ENCODE assay signal across 8 cellular contexts in the genomic region with DNA sequence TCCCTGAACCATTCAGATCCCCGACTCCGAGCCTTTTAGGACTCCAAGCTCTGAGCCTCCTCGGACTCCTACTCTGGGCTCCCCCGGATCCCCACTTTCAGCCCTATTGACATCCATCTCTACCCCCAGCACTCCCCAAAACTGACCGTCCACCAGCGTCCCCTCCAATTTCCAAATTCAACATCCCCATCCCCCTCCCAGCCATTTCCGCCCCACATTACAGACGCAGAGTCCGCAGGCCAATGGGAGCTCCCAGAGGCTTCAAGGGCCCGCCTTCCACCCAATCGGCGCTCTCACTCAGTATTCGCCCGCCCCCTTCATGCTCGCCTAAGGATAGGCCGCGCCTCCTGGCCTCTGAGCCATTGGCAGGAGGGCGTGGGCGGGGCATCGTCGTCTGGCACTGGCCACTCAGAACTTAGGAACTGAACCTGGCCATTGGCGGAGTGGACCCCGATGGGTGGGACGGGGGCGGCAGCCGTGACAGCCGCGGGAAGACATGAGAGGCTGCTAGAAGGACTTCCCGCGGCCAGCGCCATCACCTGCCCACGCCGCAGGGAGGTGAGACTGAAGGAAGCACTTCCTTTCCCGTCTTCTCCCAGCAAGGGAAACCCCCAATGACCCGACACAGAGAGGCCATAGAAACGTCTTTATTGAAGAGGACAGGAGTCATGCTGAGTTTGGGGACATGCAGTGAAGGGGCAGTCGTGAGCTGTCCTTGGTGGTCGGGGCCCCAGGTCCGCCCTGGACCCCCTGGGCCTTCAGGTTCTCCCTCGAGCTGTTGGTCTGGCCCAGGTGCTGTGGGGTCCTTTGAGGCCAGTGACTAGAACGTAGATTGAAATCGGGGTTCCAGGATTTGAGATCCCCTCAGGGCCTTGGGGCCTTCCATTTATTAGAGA. TPM values are rescaled to one million over a fixed set of nuclear protein-coding genes. Genes with fewer than 3 reads are reported as not detected.
A peak's percentile ranks its signal among the peaks of the same experiment; 100 is the strongest.
DNase-seq lines count a peak whose midpoint lies in the region; ATAC-seq and TF ChIP-seq lines count a peak whose summit lies in the region.

Gene ALKBH6, minus strand, starts transcription at position 185 of the 896 bp plus-strand sequence. CDS start 816 bp downstream, outside the sequence.

- H3F3A ChIP-seq in OCI-LY1 (ENCODE audit: insufficient read depth, low read length): no peaks in the 10 kb centered on the region

- no peaks in the 10 kb centered on the region for H3K27me3 ChIP-seq in HUES64 (ENCODE audit: insufficient read depth, low read length)
- H3K27me3 ChIP-seq in OCI-LY1 (ENCODE audit: insufficient read depth, low read length): no peaks in the 10 kb centered on the region; the same call in 1 of the 2 replicates

- BruUV-seq in Calu3 (replicated peaks; lab: Mats Ljungman, UMichigan): TSS peak; percentile 74

- H3K36me3 ChIP-seq in HUES64 (ENCODE audit: insufficient read depth, low read length) (peaks cover 11% of the 10 kb centered on the region; the same call in 1 of the 2 replicates), OCI-LY1 (ENCODE audit: insufficient read depth, low read length) (no peaks in the 10 kb centered on the region; the same call in 1 of the 2 replicates)

- TF ChIP-seq CTCF in Calu3 (IDR thresholded peaks at IDR 0.05; ENCODE audit: unreplicated experiment): no peak
- no peak for TF ChIP-seq CTCF in OCI-LY1 (IDR thresholded peaks at IDR 0.05; ENCODE audit: low read length)
- no peak for TF ChIP-seq CTCF in endothelial cell (IDR thresholded peaks at IDR 0.05; ENCODE audit: unreplicated experiment)
- TF ChIP-seq CTCF in mesothelial cell of epicardium (IDR thresholded peaks at IDR 0.05; ENCODE audit: unreplicated experiment): no peak

- no peaks in the 10 kb centered on the region for H3K9me2 ChIP-seq in OCI-LY1 (ENCODE audit: low read depth, low read length)

- H3K4me3 Mint-ChIP-seq in Calu3 (ENCODE audit: low read depth, unreplicated experiment) (peak within 1 kb of the TSS; percentile 89), endothelial cell (ENCODE audit: unreplicated experiment) (peak within 1 kb of the TSS; percentile 100), mesothelial cell of epicardium (peak within 1 kb of the TSS; percentile 99)

- H3K4me1 ChIP-seq in HUES64 (ENCODE audit: insufficient read depth, low read length) (peaks cover 4% of the 10 kb centered on the region; the same call in 1 of the 2 replicates), OCI-LY1 (ENCODE audit: insufficient read depth, low read length, severe bottlenecking) (peaks cover 24% of the 10 kb centered on the region)

- H3K36me3 Mint-ChIP-seq in Calu3 (ENCODE audit: insufficient read depth, unreplicated experiment): peaks cover 30% of the 10 kb centered on the region
- H3K36me3 Mint-ChIP-seq in endothelial cell (ENCODE audit: low read depth, unreplicated experiment): peaks cover 30% of the 10 kb centered on the region
- H3K36me3 Mint-ChIP-seq in mesothelial cell of epicardium: peaks cover 17% of the 10 kb centered on the region

- H3K27me3 Mint-ChIP-seq in Calu3 (ENCODE audit: unreplicated experiment) (no peaks in the 10 kb centered on the region), endothelial cell (ENCODE audit: unreplicated experiment) (peaks cover 19% of the 10 kb centered on the region), mesothelial cell of epicardium (ENCODE audit: low read depth) (no peaks in the 10 kb centered on the region)

- H4K20me1 ChIP-seq in OCI-LY1 (ENCODE audit: insufficient read depth, low read length): no peaks in the 10 kb centered on the region

- H3K4me2 ChIP-seq in OCI-LY1 (ENCODE audit: low read length): peak within 1 kb of the TSS; percentile 73

- H3K27ac Mint-ChIP-seq in Calu3 (ENCODE audit: unreplicated experiment): peak within 1 kb of the TSS; percentile 81
- peak within 1 kb of the TSS; percentile 97 for H3K27ac Mint-ChIP-seq in endothelial cell (ENCODE audit: unreplicated experiment)
- peak within 1 kb of the TSS; percentile 95 for H3K27ac Mint-ChIP-seq in mesothelial cell of epicardium

- peak; percentile 92 for ATAC-seq in GM21447 (IDR thresholded peaks at IDR 0.05; ENCODE audit: unreplicated experiment)

- H3K9me3 ChIP-seq in HUES64 (ENCODE audit: insufficient read depth, low read depth, low read length) (no peaks in the 10 kb centered on the region), OCI-LY1 (ENCODE audit: low read length) (no peaks in the 10 kb centered on the region)

- no peaks in the 10 kb centered on the region for H3K79me2 ChIP-seq in OCI-LY1 (ENCODE audit: insufficient read depth, low read length)

- no peak within 1 kb of the TSS; the same call in 1 of the 2 replicates for H3K27ac ChIP-seq in HUES64 (ENCODE audit: low read depth, low read length)
- H3K27ac ChIP-seq in OCI-LY1 (ENCODE audit: low read depth, low read length, poor library complexity, severe bottlenecking): no peak within 1 kb of the TSS

- no peaks in the 10 kb centered on the region for H3K9me3 Mint-ChIP-seq in Calu3 (ENCODE audit: low read depth, unreplicated experiment)
- no peaks in the 10 kb centered on the region for H3K9me3 Mint-ChIP-seq in endothelial cell (ENCODE audit: unreplicated experiment)
- no peaks in the 10 kb centered on the region for H3K9me3 Mint-ChIP-seq in mesothelial cell of epicardium

- H3K4me3 ChIP-seq in HUES64 (ENCODE audit: low read length) (peak within 1 kb of the TSS; percentile 92), OCI-LY1 (ENCODE audit: low read depth, low read length, poor library complexity, severe bottlenecking) (peak within 1 kb of the TSS; percentile 71)

- peak within 1 kb of the TSS; percentile 77 for H3K9ac ChIP-seq in HUES64 (ENCODE audit: low read depth, low read length)
- peak within 1 kb of the TSS; percentile 74 for H3K9ac ChIP-seq in OCI-LY1 (ENCODE audit: low read length)

- intact Hi-C loops in Calu3 (cut with micrococcal nuclease; ENCODE audit: unreplicated experiment): loop anchor here (5.0 kb wide), 1 partner anchor 38 kb away; the partner anchor contains the start of genes THAP8 and WDR62

- WGBS in HUES64: 2% methylated on average over 42 of the region's 42 CpGs

- no peak within 1 kb of the TSS for H2AFZ ChIP-seq in OCI-LY1 (ENCODE audit: low read length)

- DNase-seq in Calu3: peak; percentile 100
- peak; percentile 99 for DNase-seq in activated CD8-positive, alpha-beta memory T cell treated with anti-CD3 and anti-CD28 coated beads, Interleukin-2, amount 50 U/mL, for 4 hours
- peak; percentile 98 for DNase-seq in endothelial cell (ENCODE audit: low spot score)
- peak; percentile 98 for DNase-seq in mesothelial cell of epicardium (ENCODE audit: low spot score in 2 of 2, unreplicated experiment in 2 of 2)
- DNase-seq in stimulated activated CD8-positive, alpha-beta memory T cell treated with anti-CD3 and anti-CD28 coated beads, Interleukin-15, amount 100 ng/mL, for 48 hours (ENCODE audit: low read depth in 2 of 2): peak; percentile 100

- H3K4me1 Mint-ChIP-seq in Calu3 (ENCODE audit: low read depth, unreplicated experiment) (peaks cover 39% of the 10 kb centered on the region), endothelial cell (ENCODE audit: unreplicated experiment) (peaks cover 33% of the 10 kb centered on the region), mesothelial cell of epicardium (peaks cover 22% of the 10 kb centered on the region)

- CTCF ChIA-PET in Calu3 (lab: Charles Lee): interaction anchor here (0.6 to 1.1 kb wide), 10 partner anchors 13 to 739 kb away, joined by 3 to 7 read pairs (median 4); partner anchors contain the start of genes POLR2I, SDHAF1 and THAP8

RNA-seq across cellular contexts. Expression of gene ALKBH6, which starts in this region (rescaled TPM):
- total RNA-seq in Calu3 (2022) (52.6 and 56.7 TPM in 2 replicates), endothelial cell (ENCODE audit: unreplicated experiment) (27.3 TPM), mesothelial cell of epicardium (26.3 to 28.9 TPM (median 28.7 TPM) in 3 replicates)
- polyA plus RNA-seq in HUES64 (2013, experiment 1 of 2): 17.5 TPM
- polyA plus RNA-seq in HUES64 (2013, experiment 2 of 2): 21.1 TPM
